ENCODE assay signal across 11 cellular contexts in genomic region chr18:61333271-61333745, GRCh38. TPM values are rescaled to one million over a fixed set of nuclear protein-coding genes. Genes with fewer than 3 reads are reported as not detected.
A peak's percentile ranks its signal among the peaks of the same experiment; 100 is the strongest.
DNase-seq lines count a peak whose midpoint lies in the region; ATAC-seq and TF ChIP-seq lines count a peak whose summit lies in the region.
"Had no signal": no experiment of that assay in that cellular context is flagged by ENCODE, and none has a peak within 500 bp of the region (broad histone marks: within the 10 kb centered on the region; RNA-seq: fewer than 3 reads in every experiment).

TSS of gene CDH20 (plus strand) at chr18:61333430.

- DNase-seq in BJ (ENCODE audit: low read depth) (no peak), left cardiac atrium (no peak), pons (ENCODE audit: low spot score) (peak; percentile 58), NCI-H2196 (lab: John Stamatoyannopoulos, UW; ENCODE audit: unreplicated experiment) (no peak), NCI-H2107 (lab: John Stamatoyannopoulos, UW) (no peak), NCI-H226 (no peak)
- DNase-seq: DND-41 had no signal

- intact Hi-C loops in left cardiac atrium (cut with DNase I) = no loop called here

- no peak for TF ChIP-seq CTCF in BJ (IDR thresholded peaks at IDR 0.05; ENCODE audit: insufficient read depth, low read depth, low read length)

- POLR2A ChIA-PET in BJ (lab: Charles Lee) = no interaction called here

- H3K4me3 ChIP-seq in BJ (ENCODE audit: low read depth, low read length) = peak within 1 kb of the TSS; percentile 23

- H3K36me3 ChIP-seq in BJ (ENCODE audit: control insufficient read depth, insufficient read depth, low read length) = no peaks in the 10 kb centered on the region

- peak within 1 kb of the TSS; percentile 95 for H3K27ac ChIP-seq in angular gyrus (ENCODE audit: low read depth, low read length)

- peaks cover 20% of the 10 kb centered on the region for H3K27me3 ChIP-seq in BJ (ENCODE audit: control insufficient read depth, insufficient read depth, low read length)

- CTCF ChIA-PET in BJ (lab: Yijun Ruan, JAX) = interaction anchor here (2.2 kb wide), 1 partner anchor 11 kb away, joined by 10 read pairs; no protein-coding TSS in a partner anchor

- ATAC-seq in left cardiac atrium = peak; percentile 12 to 28
- no peak for ATAC-seq in HG03097 (IDR thresholded peaks at IDR 0.05; ENCODE audit: low FRiP score, unreplicated experiment)

RNA-seq across cellular contexts. Expression of gene CDH20, which starts in this region (rescaled TPM):
- polyA plus RNA-seq in BJ (2011; rRNA removed) = 0.02 TPM in 1 of 2 replicates, not detected in the other
- 0.10 TPM in 1 of 2 replicates, not detected in the other for polyA minus RNA-seq in BJ (2011; rRNA and poly(A)+ RNA removed)
- under 1 TPM in 1 of 2 donors, not detected in 1; 0.06 TPM for total RNA-seq in left cardiac atrium
- total RNA-seq: activated T-helper 2 cell treated with anti-CD3 and anti-CD28 coated beads, Interferon-gamma antibody, Interleukin-2, Interleukin-4, amounts not matched to agents 10 μg/mL and 5 μg/mL and 100 μg/mL, durations not matched to agents 14 hours and 24 hours and 36 hours; SK-MEL-5 had no signal

Comparison
In these comparisons a context has a peak if more than half of its experiments do, and no peak if none do; other contexts are left out.
1. Peak in ATAC-seq in left cardiac atrium; RNA of the gene not detected or under 1 TPM.